In genomic region chr1:20686878-20687725, GRCh38 we compare ENCODE assay signal across 21 cellular contexts. TPM values are rescaled to one million over a fixed set of nuclear protein-coding genes. Genes with fewer than 3 reads are reported as not detected.
DNase-seq lines count a peak whose midpoint lies in the region; ATAC-seq and TF ChIP-seq lines count a peak whose summit lies in the region.
"Had no signal": no experiment of that assay in that cellular context is flagged by ENCODE, and none has a peak within 500 bp of the region (broad histone marks: within the 10 kb centered on the region; RNA-seq: fewer than 3 reads in every experiment).

No MANE protein-coding gene starts in this region.

- H3K27me3 ChIP-seq in SK-N-SH (ENCODE audit: insufficient read depth), result no peaks in the 10 kb centered on the region
- H3K27me3 ChIP-seq in Panc1 (ENCODE audit: control insufficient read depth, insufficient read depth, low read length), result no peaks in the 10 kb centered on the region
- H3K27me3 ChIP-seq: BLaER1 treated with 17β-estradiol and CSF1 and Interleukin-3, amounts not matched to agents 10 nM and 100 nM; SJCRH30 had no signal

- H3K9me3 ChIP-seq in SK-N-SH, result no peaks in the 10 kb centered on the region
- H3K9me3 ChIP-seq in Panc1 (ENCODE audit: control insufficient read depth, insufficient read depth, low read depth, low read length), result no peaks in the 10 kb centered on the region
- H3K9me3 ChIP-seq: A549; BLaER1 treated with 17β-estradiol and CSF1 and Interleukin-3, amounts not matched to agents 10 nM and 100 nM; SJCRH30 had no signal

- peaks cover 25% of the 10 kb centered on the region for H3K27me3 Mint-ChIP-seq in T-helper 2 cell treated with Interferon-gamma antibody and Interleukin-4, amounts not matched to agents 5 μg/mL and 100 μg/mL, for 36 hours (ENCODE audit: low read depth)
- H3K27me3 Mint-ChIP-seq: CD4-positive, alpha-beta T cell had no signal

- no peak for ATAC-seq in SK-N-SH treated with all-trans-retinoic acid at 6 μM for 48 hours
- ATAC-seq in Panc1, result peak; percentile 12; the same call in 1 of the 2 replicates
- ATAC-seq: A549 had no signal

- POLR2A ChIA-PET in SK-N-SH (lab: Yijun Ruan, JAX), result no interaction called here
- POLR2A ChIA-PET in Panc1 (lab: Charles Lee), result no interaction called here

- H2AFZ ChIP-seq in SK-N-SH (ENCODE audit: low read depth), result no peak overlapping the region

- H3K27ac ChIP-seq in SK-N-SH (ENCODE audit: low read depth in 2 of 2, low read length in 1 of 2) (no peak overlapping the region), Panc1 (ENCODE audit: low read length) (no peak overlapping the region), temporal lobe (ENCODE audit: low read depth, low read length) (peak overlapping the region; percentile 31)
- H3K27ac ChIP-seq: A549; BLaER1 treated with 17β-estradiol and CSF1 and Interleukin-3, amounts not matched to agents 10 nM and 100 nM; SJCRH30 had no signal

- peaks cover 4% of the 10 kb centered on the region for H3K4me1 Mint-ChIP-seq in T-helper 2 cell treated with Interferon-gamma antibody and Interleukin-4, amounts not matched to agents 5 μg/mL and 100 μg/mL, for 36 hours (ENCODE audit: low read depth)

- DNase-seq in SK-N-SH (peak; percentile 48), Panc1 (ENCODE audit: low read depth, low spot score) (no peak), left kidney (ENCODE audit: low read depth, low spot score) (peak; percentile 75)
- DNase-seq in activated T-cell treated with anti-CD3 and anti-CD28 coated beads, Interleukin-2, amount 50 U/mL, for 1 hour, result no peak
- DNase-seq in T-helper 2 cell treated with Interferon-gamma antibody and Interleukin-4, amounts not matched to agents 5 μg/mL and 100 μg/mL, for 36 hours (ENCODE audit: low spot score), result no peak
- DNase-seq: AML-193; CD4-positive, alpha-beta T cell; DND-41; KBM-7; MM.1S; NCI-H1694 treated with DMSO at 0.1 percent for 48 hours; NCI-H2081; NCI-H2227 treated with DMSO at 0.1 percent for 48 hours; NCI-H510A; NCI-H774; T-helper 1 cell had no signal

- CTCF ChIA-PET in SK-N-SH (lab: Yijun Ruan, JAX), result interaction anchor here (1.0 to 2.7 kb wide), 4 partner anchors 10 to 682 kb away, joined by 3 to 10 read pairs (median 6); no protein-coding TSS in a partner anchor
- CTCF ChIA-PET in Panc1 (lab: Charles Lee), result no interaction called here

- BruUV-seq in Panc1 (replicated peaks; lab: Mats Ljungman, UMichigan), result no TSS peak

- no peaks in the 10 kb centered on the region for H3F3A ChIP-seq in SK-N-SH (replicated peaks; ENCODE audit: insufficient read depth)

- H3K9ac ChIP-seq in SK-N-SH, result no peak overlapping the region
- H3K9ac ChIP-seq: BLaER1 treated with 17β-estradiol and CSF1 and Interleukin-3, amounts not matched to agents 10 nM and 100 nM had no signal

- no peaks in the 10 kb centered on the region for H3K79me2 ChIP-seq in SK-N-SH (ENCODE audit: insufficient read depth)

- no peaks in the 10 kb centered on the region for H3K9me2 ChIP-seq in SK-N-SH

- no peaks in the 10 kb centered on the region for H4K20me1 ChIP-seq in SK-N-SH (ENCODE audit: insufficient read depth)

- H3K36me3 ChIP-seq in SK-N-SH (replicated peaks in 1 of 2; ENCODE audit: control insufficient read depth in 1 of 2, insufficient read depth in 2 of 2, low read length in 1 of 2), result no peaks in the 10 kb centered on the region
- no peaks in the 10 kb centered on the region for H3K36me3 ChIP-seq in Panc1 (ENCODE audit: control insufficient read depth, insufficient read depth, low read length)
- H3K36me3 ChIP-seq: BLaER1 treated with 17β-estradiol and CSF1 and Interleukin-3, amounts not matched to agents 10 nM and 100 nM; SJCRH30 had no signal

- no peaks in the 10 kb centered on the region for H3K36me3 Mint-ChIP-seq in T-helper 2 cell treated with Interferon-gamma antibody and Interleukin-4, amounts not matched to agents 5 μg/mL and 100 μg/mL, for 36 hours (ENCODE audit: low read depth)

- H3K4me3 ChIP-seq in SK-N-SH (ENCODE audit: low read depth in 2 of 2, low read length in 1 of 2), result no peak overlapping the region
- H3K4me3 ChIP-seq in Panc1 (ENCODE audit: low read depth in 2 of 2, low read length in 2 of 2), result no peak overlapping the region
- H3K4me3 ChIP-seq: A549; BLaER1 treated with 17β-estradiol and CSF1 and Interleukin-3, amounts not matched to agents 10 nM and 100 nM; SJCRH30 had no signal

- H3K4me2 ChIP-seq in SK-N-SH, result no peak overlapping the region
- H3K4me2 ChIP-seq: A549 had no signal

- H3K4me3 Mint-ChIP-seq in T-helper 2 cell treated with Interferon-gamma antibody and Interleukin-4, amounts not matched to agents 5 μg/mL and 100 μg/mL, for 36 hours, result no peak overlapping the region
- H3K4me3 Mint-ChIP-seq: CD4-positive, alpha-beta T cell had no signal

- no peak for TF ChIP-seq RAD21 in SK-N-SH (IDR thresholded peaks at IDR 0.05; ENCODE audit: low read length)

- no peak for TF ChIP-seq EP300 in SK-N-SH (IDR thresholded peaks at IDR 0.05; ENCODE audit: borderline replicate concordance in 1 of 2, low read depth in 1 of 2, low read length in 1 of 2)

- in situ Hi-C loops in Panc1 (cut with HindIII; ENCODE audit: low pct_unique_long_range_greater_than_20kb, low sequenced_read_pairs), result no loop called here

- intact Hi-C loops in Panc1 (cut with micrococcal nuclease; ENCODE audit: unreplicated experiment), result no loop called here

- TF ChIP-seq CTCF in SK-N-SH (IDR thresholded peaks at IDR 0.05) (no peak), Panc1 (IDR thresholded peaks at IDR 0.05) (no peak)

- H3K9me3 Mint-ChIP-seq in T-helper 2 cell treated with Interferon-gamma antibody and Interleukin-4, amounts not matched to agents 5 μg/mL and 100 μg/mL, for 36 hours, result no peaks in the 10 kb centered on the region
- H3K9me3 Mint-ChIP-seq: CD4-positive, alpha-beta T cell had no signal

- H3K27ac Mint-ChIP-seq in T-helper 2 cell treated with Interferon-gamma antibody and Interleukin-4, amounts not matched to agents 5 μg/mL and 100 μg/mL, for 36 hours, result no peak overlapping the region
- H3K27ac Mint-ChIP-seq: CD4-positive, alpha-beta T cell had no signal

- no peaks in the 10 kb centered on the region; a peak in 1 of 4 replicates for H3K4me1 ChIP-seq in SK-N-SH (ENCODE audit: control insufficient read depth in 1 of 2, insufficient read depth in 2 of 2, low read depth in 1 of 2, low read length in 1 of 2)
- H3K4me1 ChIP-seq in Panc1 (ENCODE audit: control insufficient read depth, insufficient read depth, low read length), result no peaks in the 10 kb centered on the region
- H3K4me1 ChIP-seq: A549 had no signal

- WGBS in SK-N-SH (ENCODE audit: low lambda C conversion rate), result 74% methylated on average over 17 of the region's 26 CpGs

TF ChIP-seq in SK-N-SH, 30 proteins besides CTCF, POLR2A, EP300 and RAD21 (continues in another document):
- no peak for TF ChIP-seq MEF2A (IDR thresholded peaks at IDR 0.05; ENCODE audit: borderline replicate concordance, low read depth)
- no peak for TF ChIP-seq TAF1 (IDR thresholded peaks at IDR 0.05; ENCODE audit: borderline replicate concordance, low read depth, low read length)
- no peak for TF ChIP-seq PBX3 (IDR thresholded peaks at IDR 0.05)
- no peak for TF ChIP-seq FOXM1 (IDR thresholded peaks at IDR 0.05; ENCODE audit: low read depth)
- no peak for TF ChIP-seq TEAD4 (IDR thresholded peaks at IDR 0.05; ENCODE audit: borderline replicate concordance, insufficient read depth)

TF ChIP-seq in SK-N-SH treated with all-trans-retinoic acid at 6 μM for 48 hours, 23 proteins besides CTCF, POLR2A, EP300 and RAD21:
- TF ChIP-seq TCF4 (CRISPR knock-in tag; IDR thresholded peaks at IDR 0.05; ENCODE audit: borderline replicate concordance), result no peak

RNA-seq across cellular contexts. Expression of gene DDOST, which starts 25.9 kb away (rescaled TPM):
- polyA plus RNA-seq in SK-N-SH (2012; rRNA removed), result 602 and 763 TPM in 2 replicates
- 495 and 668 TPM in 2 replicates for polyA plus RNA-seq in SK-N-SH (2012; cell fraction: cytosol; rRNA removed)
- polyA plus RNA-seq in SK-N-SH (2012; cell fraction: nucleus; rRNA removed), result 125 and 238 TPM in 2 replicates
- total RNA-seq in Panc1 (2021; ENCODE audit: unreplicated experiment) (337 TPM), temporal lobe (81.4 TPM)
- 314 TPM for polyA plus RNA-seq in Panc1 (2012; ENCODE audit: insufficient read length)

RNA-seq across cellular contexts. Expression of gene KIF17, which starts 30.7 kb away (rescaled TPM):
- 4.1 and 4.3 TPM in 2 replicates for polyA plus RNA-seq in SK-N-SH (2012; rRNA removed)
- polyA plus RNA-seq in SK-N-SH (2012; cell fraction: cytosol; rRNA removed), result 2.2 and 4.1 TPM in 2 replicates
- polyA plus RNA-seq in SK-N-SH (2012; cell fraction: nucleus; rRNA removed), result 7.7 and 9.5 TPM in 2 replicates
- total RNA-seq in Panc1 (2021; ENCODE audit: unreplicated experiment), result 3.9 TPM
- polyA plus RNA-seq in Panc1 (2012; ENCODE audit: insufficient read length), result 6.4 TPM
- 5.2 TPM for total RNA-seq in temporal lobe
- total RNA-seq: CD4-positive, alpha-beta T cell had no signal

RNA-seq across cellular contexts. Expression of gene SH2D5, which starts 45.4 kb away (rescaled TPM):
- polyA plus RNA-seq in SK-N-SH (2012; rRNA removed), result 6.1 and 6.5 TPM in 2 replicates
- polyA plus RNA-seq in SK-N-SH (2012; cell fraction: cytosol; rRNA removed), result 3.2 and 4.1 TPM in 2 replicates
- 28.8 and 30.4 TPM in 2 replicates for polyA plus RNA-seq in SK-N-SH (2012; cell fraction: nucleus; rRNA removed)
- total RNA-seq in Panc1 (2021; ENCODE audit: unreplicated experiment) (23.3 TPM), temporal lobe (0.49 TPM)
- 12.9 TPM for polyA plus RNA-seq in Panc1 (2012; ENCODE audit: insufficient read length)

RNA-seq across cellular contexts. Expression of gene PINK1, which starts 53.8 kb away (rescaled TPM):
- 24.4 and 24.9 TPM in 2 replicates for polyA plus RNA-seq in SK-N-SH (2012; rRNA removed)
- 20.5 and 24.3 TPM in 2 replicates for polyA plus RNA-seq in SK-N-SH (2012; cell fraction: cytosol; rRNA removed)
- polyA plus RNA-seq in SK-N-SH (2012; cell fraction: nucleus; rRNA removed), result 18.2 and 19.5 TPM in 2 replicates
- 32.1 TPM for total RNA-seq in Panc1 (2021; ENCODE audit: unreplicated experiment)
- 48.0 TPM for polyA plus RNA-seq in Panc1 (2012; ENCODE audit: insufficient read length)
- total RNA-seq in temporal lobe, result 74.3 TPM

Comparison
In these comparisons a context has a peak if more than half of its experiments do, and no peak if none do; other contexts are left out.
1. DNase-seq: peak in SK-N-SH (single experiment) and left kidney (single experiment); none in Panc1 (single experiment), activated T-cell treated with anti-CD3 and anti-CD28 coated beads, Interleukin-2, amount 50 U/mL, for 1 hour (single experiment) and T-helper 2 cell treated with Interferon-gamma antibody and Interleukin-4, amounts not matched to agents 5 μg/mL and 100 μg/mL, for 36 hours (single experiment).
2. RNA of gene SH2D5, which starts 45.4 kb away (total RNA-seq): 23.3 TPM in Panc1 (single experiment); 0.49 TPM in temporal lobe (single experiment); every median in the first group is over 10 times any median in the second.